In the genomic region with DNA sequence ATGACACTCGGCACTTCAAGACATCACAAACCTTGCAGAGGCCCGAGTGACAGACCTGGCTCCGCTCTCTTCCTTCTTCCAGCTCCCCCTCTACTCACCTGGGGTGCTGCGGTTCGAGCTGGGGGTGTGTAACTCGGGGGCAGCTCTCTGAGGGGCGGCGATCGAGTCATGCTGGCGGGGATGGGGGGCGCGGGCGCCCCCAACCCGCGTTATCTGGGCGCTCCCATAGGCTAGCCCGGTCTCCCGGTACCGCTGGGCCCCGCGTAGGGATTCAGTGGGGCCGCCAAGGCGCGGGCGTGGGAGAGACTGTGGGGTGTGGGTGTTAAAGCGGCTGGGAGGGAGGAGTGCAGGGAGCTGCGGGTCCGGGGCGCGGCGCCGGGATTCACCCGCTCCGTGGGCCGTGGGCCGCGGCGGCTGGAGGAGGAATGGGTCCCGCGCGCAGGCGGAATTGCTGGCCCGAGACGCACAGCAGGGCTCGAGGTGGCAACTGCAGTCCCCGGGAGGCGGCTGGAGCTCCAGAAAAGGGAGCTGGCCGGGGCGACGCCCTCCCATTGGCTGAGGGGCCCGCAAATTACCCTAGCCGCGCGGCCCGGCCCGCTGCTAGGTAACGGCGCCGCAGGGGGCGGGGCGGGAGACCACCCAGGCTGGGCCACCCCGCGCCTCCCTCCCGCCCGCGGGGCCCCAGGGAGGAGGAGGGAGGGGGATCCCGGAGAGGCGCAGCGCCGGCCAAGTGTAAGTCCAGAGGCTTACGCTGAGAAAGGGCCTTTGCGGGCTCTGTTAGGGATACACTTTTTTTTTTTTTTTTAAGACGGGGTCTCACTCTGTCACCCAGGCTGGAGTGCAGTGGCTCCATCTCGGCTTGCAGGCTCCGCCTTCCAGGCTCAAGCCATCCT, we compare ENCODE assay signal across 1 cellular context.
A peak's percentile ranks its signal among the peaks of the same experiment; 100 is the strongest.
TF ChIP-seq lines count a peak whose summit lies in the region.

A gene with protein sequence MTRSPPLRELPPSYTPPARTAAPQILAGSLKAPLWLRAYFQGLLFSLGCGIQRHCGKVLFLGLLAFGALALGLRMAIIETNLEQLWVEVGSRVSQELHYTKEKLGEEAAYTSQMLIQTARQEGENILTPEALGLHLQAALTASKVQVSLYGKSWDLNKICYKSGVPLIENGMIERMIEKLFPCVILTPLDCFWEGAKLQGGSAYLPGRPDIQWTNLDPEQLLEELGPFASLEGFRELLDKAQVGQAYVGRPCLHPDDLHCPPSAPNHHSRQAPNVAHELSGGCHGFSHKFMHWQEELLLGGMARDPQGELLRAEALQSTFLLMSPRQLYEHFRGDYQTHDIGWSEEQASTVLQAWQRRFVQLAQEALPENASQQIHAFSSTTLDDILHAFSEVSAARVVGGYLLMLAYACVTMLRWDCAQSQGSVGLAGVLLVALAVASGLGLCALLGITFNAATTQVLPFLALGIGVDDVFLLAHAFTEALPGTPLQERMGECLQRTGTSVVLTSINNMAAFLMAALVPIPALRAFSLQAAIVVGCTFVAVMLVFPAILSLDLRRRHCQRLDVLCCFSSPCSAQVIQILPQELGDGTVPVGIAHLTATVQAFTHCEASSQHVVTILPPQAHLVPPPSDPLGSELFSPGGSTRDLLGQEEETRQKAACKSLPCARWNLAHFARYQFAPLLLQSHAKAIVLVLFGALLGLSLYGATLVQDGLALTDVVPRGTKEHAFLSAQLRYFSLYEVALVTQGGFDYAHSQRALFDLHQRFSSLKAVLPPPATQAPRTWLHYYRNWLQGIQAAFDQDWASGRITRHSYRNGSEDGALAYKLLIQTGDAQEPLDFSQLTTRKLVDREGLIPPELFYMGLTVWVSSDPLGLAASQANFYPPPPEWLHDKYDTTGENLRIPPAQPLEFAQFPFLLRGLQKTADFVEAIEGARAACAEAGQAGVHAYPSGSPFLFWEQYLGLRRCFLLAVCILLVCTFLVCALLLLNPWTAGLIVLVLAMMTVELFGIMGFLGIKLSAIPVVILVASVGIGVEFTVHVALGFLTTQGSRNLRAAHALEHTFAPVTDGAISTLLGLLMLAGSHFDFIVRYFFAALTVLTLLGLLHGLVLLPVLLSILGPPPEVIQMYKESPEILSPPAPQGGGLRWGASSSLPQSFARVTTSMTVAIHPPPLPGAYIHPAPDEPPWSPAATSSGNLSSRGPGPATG (minus strand): TSS at position 491 of the 893 bp plus-strand sequence. CDS start 321 bp downstream, at position 170.

TF ChIP-seq in HepG2, 621 proteins besides CTCF, POLR2A, EP300 and RAD21 (continued from another document and continues in another):
- TF ChIP-seq TBP (CRISPR knock-in tag; IDR thresholded peaks at IDR 0.05) = no peak
- TF ChIP-seq, protein P1, sequence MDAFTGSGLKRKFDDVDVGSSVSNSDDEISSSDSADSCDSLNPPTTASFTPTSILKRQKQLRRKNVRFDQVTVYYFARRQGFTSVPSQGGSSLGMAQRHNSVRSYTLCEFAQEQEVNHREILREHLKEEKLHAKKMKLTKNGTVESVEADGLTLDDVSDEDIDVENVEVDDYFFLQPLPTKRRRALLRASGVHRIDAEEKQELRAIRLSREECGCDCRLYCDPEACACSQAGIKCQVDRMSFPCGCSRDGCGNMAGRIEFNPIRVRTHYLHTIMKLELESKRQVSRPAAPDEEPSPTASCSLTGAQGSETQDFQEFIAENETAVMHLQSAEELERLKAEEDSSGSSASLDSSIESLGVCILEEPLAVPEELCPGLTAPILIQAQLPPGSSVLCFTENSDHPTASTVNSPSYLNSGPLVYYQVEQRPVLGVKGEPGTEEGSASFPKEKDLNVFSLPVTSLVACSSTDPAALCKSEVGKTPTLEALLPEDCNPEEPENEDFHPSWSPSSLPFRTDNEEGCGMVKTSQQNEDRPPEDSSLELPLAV (CRISPR knock-in tag; conservative IDR thresholded peaks at IDR 0.05; ENCODE audit: low read depth) = no peak
- peak; percentile 62 for TF ChIP-seq HNRNPK (IDR thresholded peaks at IDR 0.05; ENCODE audit: low read depth, low read length, poor library complexity, severe bottlenecking)
- no peak; the same call in 1 of the 2 replicates for TF ChIP-seq FOXC1 (CRISPR knock-in tag; IDR thresholded peaks at IDR 0.05; ENCODE audit: borderline replicate concordance)
- peak; percentile 25; the same call in 1 of the 2 replicates for TF ChIP-seq SALL1 (CRISPR knock-in tag; IDR thresholded peaks at IDR 0.05)
- no peak for TF ChIP-seq ZNF577 (CRISPR knock-in tag; IDR thresholded peaks at IDR 0.05; ENCODE audit: borderline replicate concordance, low read depth)
- TF ChIP-seq, protein P2, sequence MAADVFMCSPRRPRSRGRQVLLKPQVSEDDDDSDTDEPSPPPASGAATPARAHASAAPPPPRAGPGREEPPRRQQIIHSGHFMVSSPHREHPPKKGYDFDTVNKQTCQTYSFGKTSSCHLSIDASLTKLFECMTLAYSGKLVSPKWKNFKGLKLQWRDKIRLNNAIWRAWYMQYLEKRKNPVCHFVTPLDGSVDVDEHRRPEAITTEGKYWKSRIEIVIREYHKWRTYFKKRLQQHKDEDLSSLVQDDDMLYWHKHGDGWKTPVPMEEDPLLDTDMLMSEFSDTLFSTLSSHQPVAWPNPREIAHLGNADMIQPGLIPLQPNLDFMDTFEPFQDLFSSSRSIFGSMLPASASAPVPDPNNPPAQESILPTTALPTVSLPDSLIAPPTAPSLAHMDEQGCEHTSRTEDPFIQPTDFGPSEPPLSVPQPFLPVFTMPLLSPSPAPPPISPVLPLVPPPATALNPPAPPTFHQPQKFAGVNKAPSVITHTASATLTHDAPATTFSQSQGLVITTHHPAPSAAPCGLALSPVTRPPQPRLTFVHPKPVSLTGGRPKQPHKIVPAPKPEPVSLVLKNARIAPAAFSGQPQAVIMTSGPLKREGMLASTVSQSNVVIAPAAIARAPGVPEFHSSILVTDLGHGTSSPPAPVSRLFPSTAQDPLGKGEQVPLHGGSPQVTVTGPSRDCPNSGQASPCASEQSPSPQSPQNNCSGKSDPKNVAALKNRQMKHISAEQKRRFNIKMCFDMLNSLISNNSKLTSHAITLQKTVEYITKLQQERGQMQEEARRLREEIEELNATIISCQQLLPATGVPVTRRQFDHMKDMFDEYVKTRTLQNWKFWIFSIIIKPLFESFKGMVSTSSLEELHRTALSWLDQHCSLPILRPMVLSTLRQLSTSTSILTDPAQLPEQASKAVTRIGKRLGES (CRISPR knock-in tag; IDR thresholded peaks at IDR 0.05; ENCODE audit: borderline replicate concordance) = no peak
- TF ChIP-seq, protein P3, sequence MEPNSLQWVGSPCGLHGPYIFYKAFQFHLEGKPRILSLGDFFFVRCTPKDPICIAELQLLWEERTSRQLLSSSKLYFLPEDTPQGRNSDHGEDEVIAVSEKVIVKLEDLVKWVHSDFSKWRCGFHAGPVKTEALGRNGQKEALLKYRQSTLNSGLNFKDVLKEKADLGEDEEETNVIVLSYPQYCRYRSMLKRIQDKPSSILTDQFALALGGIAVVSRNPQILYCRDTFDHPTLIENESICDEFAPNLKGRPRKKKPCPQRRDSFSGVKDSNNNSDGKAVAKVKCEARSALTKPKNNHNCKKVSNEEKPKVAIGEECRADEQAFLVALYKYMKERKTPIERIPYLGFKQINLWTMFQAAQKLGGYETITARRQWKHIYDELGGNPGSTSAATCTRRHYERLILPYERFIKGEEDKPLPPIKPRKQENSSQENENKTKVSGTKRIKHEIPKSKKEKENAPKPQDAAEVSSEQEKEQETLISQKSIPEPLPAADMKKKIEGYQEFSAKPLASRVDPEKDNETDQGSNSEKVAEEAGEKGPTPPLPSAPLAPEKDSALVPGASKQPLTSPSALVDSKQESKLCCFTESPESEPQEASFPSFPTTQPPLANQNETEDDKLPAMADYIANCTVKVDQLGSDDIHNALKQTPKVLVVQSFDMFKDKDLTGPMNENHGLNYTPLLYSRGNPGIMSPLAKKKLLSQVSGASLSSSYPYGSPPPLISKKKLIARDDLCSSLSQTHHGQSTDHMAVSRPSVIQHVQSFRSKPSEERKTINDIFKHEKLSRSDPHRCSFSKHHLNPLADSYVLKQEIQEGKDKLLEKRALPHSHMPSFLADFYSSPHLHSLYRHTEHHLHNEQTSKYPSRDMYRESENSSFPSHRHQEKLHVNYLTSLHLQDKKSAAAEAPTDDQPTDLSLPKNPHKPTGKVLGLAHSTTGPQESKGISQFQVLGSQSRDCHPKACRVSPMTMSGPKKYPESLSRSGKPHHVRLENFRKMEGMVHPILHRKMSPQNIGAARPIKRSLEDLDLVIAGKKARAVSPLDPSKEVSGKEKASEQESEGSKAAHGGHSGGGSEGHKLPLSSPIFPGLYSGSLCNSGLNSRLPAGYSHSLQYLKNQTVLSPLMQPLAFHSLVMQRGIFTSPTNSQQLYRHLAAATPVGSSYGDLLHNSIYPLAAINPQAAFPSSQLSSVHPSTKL (CRISPR knock-in tag; IDR thresholded peaks at IDR 0.05) = peak; percentile 18; the same call in 1 of the 2 replicates
- TF ChIP-seq HDAC1 (CRISPR knock-in tag; IDR thresholded peaks at IDR 0.05) = peak; percentile 50
- TF ChIP-seq DNMT1 (CRISPR knock-in tag; IDR thresholded peaks at IDR 0.05) = no peak
- no peak for TF ChIP-seq MEF2D (CRISPR knock-in tag; IDR thresholded peaks at IDR 0.05)
- no peak for TF ChIP-seq ZNF557 (CRISPR knock-in tag; IDR thresholded peaks at IDR 0.05)
- TF ChIP-seq ZNF776 (CRISPR knock-in tag; IDR thresholded peaks at IDR 0.05) = no peak
- TF ChIP-seq GABPB1 (CRISPR knock-in tag; IDR thresholded peaks at IDR 0.05) = peak; percentile 50; the same call in 1 of the 2 replicates
- TF ChIP-seq, protein P4, sequence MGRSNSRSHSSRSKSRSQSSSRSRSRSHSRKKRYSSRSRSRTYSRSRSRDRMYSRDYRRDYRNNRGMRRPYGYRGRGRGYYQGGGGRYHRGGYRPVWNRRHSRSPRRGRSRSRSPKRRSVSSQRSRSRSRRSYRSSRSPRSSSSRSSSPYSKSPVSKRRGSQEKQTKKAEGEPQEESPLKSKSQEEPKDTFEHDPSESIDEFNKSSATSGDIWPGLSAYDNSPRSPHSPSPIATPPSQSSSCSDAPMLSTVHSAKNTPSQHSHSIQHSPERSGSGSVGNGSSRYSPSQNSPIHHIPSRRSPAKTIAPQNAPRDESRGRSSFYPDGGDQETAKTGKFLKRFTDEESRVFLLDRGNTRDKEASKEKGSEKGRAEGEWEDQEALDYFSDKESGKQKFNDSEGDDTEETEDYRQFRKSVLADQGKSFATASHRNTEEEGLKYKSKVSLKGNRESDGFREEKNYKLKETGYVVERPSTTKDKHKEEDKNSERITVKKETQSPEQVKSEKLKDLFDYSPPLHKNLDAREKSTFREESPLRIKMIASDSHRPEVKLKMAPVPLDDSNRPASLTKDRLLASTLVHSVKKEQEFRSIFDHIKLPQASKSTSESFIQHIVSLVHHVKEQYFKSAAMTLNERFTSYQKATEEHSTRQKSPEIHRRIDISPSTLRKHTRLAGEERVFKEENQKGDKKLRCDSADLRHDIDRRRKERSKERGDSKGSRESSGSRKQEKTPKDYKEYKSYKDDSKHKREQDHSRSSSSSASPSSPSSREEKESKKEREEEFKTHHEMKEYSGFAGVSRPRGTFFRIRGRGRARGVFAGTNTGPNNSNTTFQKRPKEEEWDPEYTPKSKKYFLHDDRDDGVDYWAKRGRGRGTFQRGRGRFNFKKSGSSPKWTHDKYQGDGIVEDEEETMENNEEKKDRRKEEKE (IDR thresholded peaks at IDR 0.05) = no peak
- peak; percentile 48; the same call in 1 of the 2 replicates for TF ChIP-seq PHF8 (CRISPR knock-in tag; IDR thresholded peaks at IDR 0.05)
- TF ChIP-seq SMYD3 (CRISPR knock-in tag; IDR thresholded peaks at IDR 0.05) = no peak
- TF ChIP-seq, protein P5, sequence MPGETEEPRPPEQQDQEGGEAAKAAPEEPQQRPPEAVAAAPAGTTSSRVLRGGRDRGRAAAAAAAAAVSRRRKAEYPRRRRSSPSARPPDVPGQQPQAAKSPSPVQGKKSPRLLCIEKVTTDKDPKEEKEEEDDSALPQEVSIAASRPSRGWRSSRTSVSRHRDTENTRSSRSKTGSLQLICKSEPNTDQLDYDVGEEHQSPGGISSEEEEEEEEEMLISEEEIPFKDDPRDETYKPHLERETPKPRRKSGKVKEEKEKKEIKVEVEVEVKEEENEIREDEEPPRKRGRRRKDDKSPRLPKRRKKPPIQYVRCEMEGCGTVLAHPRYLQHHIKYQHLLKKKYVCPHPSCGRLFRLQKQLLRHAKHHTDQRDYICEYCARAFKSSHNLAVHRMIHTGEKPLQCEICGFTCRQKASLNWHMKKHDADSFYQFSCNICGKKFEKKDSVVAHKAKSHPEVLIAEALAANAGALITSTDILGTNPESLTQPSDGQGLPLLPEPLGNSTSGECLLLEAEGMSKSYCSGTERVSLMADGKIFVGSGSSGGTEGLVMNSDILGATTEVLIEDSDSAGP (CRISPR knock-in tag; IDR thresholded peaks at IDR 0.05; ENCODE audit: borderline replicate concordance) = peak; percentile 61; the same call in 1 of the 2 replicates
- no peak for TF ChIP-seq SOX5 (CRISPR knock-in tag; IDR thresholded peaks at IDR 0.05; ENCODE audit: borderline replicate concordance)
- TF ChIP-seq, protein P6, sequence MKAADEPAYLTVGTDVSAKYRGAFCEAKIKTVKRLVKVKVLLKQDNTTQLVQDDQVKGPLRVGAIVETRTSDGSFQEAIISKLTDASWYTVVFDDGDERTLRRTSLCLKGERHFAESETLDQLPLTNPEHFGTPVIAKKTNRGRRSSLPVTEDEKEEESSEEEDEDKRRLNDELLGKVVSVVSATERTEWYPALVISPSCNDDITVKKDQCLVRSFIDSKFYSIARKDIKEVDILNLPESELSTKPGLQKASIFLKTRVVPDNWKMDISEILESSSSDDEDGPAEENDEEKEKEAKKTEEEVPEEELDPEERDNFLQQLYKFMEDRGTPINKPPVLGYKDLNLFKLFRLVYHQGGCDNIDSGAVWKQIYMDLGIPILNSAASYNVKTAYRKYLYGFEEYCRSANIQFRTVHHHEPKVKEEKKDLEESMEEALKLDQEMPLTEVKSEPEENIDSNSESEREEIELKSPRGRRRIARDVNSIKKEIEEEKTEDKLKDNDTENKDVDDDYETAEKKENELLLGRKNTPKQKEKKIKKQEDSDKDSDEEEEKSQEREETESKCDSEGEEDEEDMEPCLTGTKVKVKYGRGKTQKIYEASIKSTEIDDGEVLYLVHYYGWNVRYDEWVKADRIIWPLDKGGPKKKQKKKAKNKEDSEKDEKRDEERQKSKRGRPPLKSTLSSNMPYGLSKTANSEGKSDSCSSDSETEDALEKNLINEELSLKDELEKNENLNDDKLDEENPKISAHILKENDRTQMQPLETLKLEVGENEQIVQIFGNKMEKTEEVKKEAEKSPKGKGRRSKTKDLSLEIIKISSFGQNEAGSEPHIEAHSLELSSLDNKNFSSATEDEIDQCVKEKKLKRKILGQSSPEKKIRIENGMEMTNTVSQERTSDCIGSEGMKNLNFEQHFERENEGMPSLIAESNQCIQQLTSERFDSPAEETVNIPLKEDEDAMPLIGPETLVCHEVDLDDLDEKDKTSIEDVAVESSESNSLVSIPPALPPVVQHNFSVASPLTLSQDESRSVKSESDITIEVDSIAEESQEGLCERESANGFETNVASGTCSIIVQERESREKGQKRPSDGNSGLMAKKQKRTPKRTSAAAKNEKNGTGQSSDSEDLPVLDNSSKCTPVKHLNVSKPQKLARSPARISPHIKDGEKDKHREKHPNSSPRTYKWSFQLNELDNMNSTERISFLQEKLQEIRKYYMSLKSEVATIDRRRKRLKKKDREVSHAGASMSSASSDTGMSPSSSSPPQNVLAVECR (CRISPR knock-in tag; IDR thresholded peaks at IDR 0.05; ENCODE audit: borderline replicate concordance) = peak; percentile 76
- TF ChIP-seq MIER3 (CRISPR knock-in tag; IDR thresholded peaks at IDR 0.05; ENCODE audit: borderline replicate concordance) = no peak
- TF ChIP-seq PHF21A (CRISPR knock-in tag; IDR thresholded peaks at IDR 0.05) = peak; percentile 47; the same call in 1 of the 2 replicates
- TF ChIP-seq ZNF589 (CRISPR knock-in tag; conservative IDR thresholded peaks at IDR 0.05) = no peak
- TF ChIP-seq, protein P7, sequence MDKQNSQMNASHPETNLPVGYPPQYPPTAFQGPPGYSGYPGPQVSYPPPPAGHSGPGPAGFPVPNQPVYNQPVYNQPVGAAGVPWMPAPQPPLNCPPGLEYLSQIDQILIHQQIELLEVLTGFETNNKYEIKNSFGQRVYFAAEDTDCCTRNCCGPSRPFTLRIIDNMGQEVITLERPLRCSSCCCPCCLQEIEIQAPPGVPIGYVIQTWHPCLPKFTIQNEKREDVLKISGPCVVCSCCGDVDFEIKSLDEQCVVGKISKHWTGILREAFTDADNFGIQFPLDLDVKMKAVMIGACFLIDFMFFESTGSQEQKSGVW (CRISPR knock-in tag; IDR thresholded peaks at IDR 0.05; ENCODE audit: borderline replicate concordance) = no peak
- no peak for TF ChIP-seq ZNF235 (CRISPR knock-in tag; IDR thresholded peaks at IDR 0.05; ENCODE audit: borderline replicate concordance)
